Comparison of ENCODE assay signal across 15 cellular contexts in genomic region chr14:56807586-56808168, GRCh38. TPM values are rescaled to one million over a fixed set of nuclear protein-coding genes. Genes with fewer than 3 reads are reported as not detected.
A peak's percentile ranks its signal among the peaks of the same experiment; 100 is the strongest.
DNase-seq lines count a peak whose midpoint lies in the region; ATAC-seq, FAIRE-seq and TF ChIP-seq lines count a peak whose summit lies in the region.
"Had no signal": no experiment of that assay in that cellular context is flagged by ENCODE, and none has a peak within 500 bp of the region (broad histone marks: within the 10 kb centered on the region; RNA-seq: fewer than 3 reads in every experiment).

No MANE protein-coding gene starts in this region.

- H3K4me1 ChIP-seq in left ventricle myocardium inferior (peaks cover 24% of the 10 kb centered on the region), heart right ventricle (peaks cover 5 to 23% (median 17%) of the 10 kb centered on the region in 9 donors), astrocyte (ENCODE audit: insufficient read depth, low read length) (no peaks in the 10 kb centered on the region), muscle layer of duodenum (ENCODE audit: control insufficient read depth in 1 of 2, insufficient read depth in 2 of 2, low read length in 2 of 2) (peaks cover 0 to 20% of the 10 kb centered on the region in 2 donors), spleen (peaks cover 0 to 26% (median 16%) of the 10 kb centered on the region in 6 donors), kidney (ENCODE audit: control insufficient read depth in 1 of 2, insufficient read depth in 1 of 2, low read depth in 1 of 2, low read length in 2 of 2) (no peaks in the 10 kb centered on the region)

- peaks cover 9% of the 10 kb centered on the region for H3K36me3 Mint-ChIP-seq in astrocyte (ENCODE audit: low read depth, unreplicated experiment)

- no peak overlapping the region for H2AFZ ChIP-seq in astrocyte (ENCODE audit: low read depth, low read length)

- in situ Hi-C loops in G401 (cut with HindIII; ENCODE audit: low sequenced_read_pairs): no loop called here

- H3K9me3 Mint-ChIP-seq in astrocyte (ENCODE audit: unreplicated experiment): peaks cover 29% of the 10 kb centered on the region
- H3K9me3 Mint-ChIP-seq: activated T-cell treated with anti-CD3 and anti-CD28 coated beads, Interleukin-2, amount 50 U/mL, for 4 hours had no signal

- H3K9ac ChIP-seq in astrocyte (ENCODE audit: low read length) (peak overlapping the region; percentile 59), kidney (ENCODE audit: low read length in 2 of 2) (no peak overlapping the region)

- no peak for DNase-seq in left ventricle myocardium inferior
- no peak for DNase-seq in heart right ventricle
- no peak for DNase-seq in astrocyte (ENCODE audit: low read depth)
- DNase-seq in spleen: no peak
- DNase-seq in G401 (ENCODE audit: low spot score): no peak
- DNase-seq in RKO (ENCODE audit: low spot score): no peak
- no peak for DNase-seq in kidney
- DNase-seq: activated CD4-positive, CD25-positive, alpha-beta regulatory T cell; activated T-cell treated with anti-CD3 and anti-CD28 coated beads, Interleukin-2, amount 50 U/mL, for 4 hours; brain microvascular endothelial cell; NCI-H2171 treated with DMSO at 0.1 percent for 48 hours had no signal

- H3K9me3 ChIP-seq in left ventricle myocardium inferior (replicated peaks): no peaks in the 10 kb centered on the region
- no peaks in the 10 kb centered on the region for H3K9me3 ChIP-seq in heart right ventricle
- peaks cover 2% of the 10 kb centered on the region for H3K9me3 ChIP-seq in astrocyte (ENCODE audit: insufficient read depth, low read depth, low read length)
- no peaks in the 10 kb centered on the region for H3K9me3 ChIP-seq in muscle layer of duodenum (ENCODE audit: control insufficient read depth in 1 of 2, low read length in 2 of 2)
- peaks cover 0 to 13% (median 0%) of the 10 kb centered on the region in 8 donors for H3K9me3 ChIP-seq in spleen
- H3K9me3 ChIP-seq in kidney (ENCODE audit: control insufficient read depth in 1 of 2, low read length in 2 of 2): no peaks in the 10 kb centered on the region

- peaks cover 81% of the 10 kb centered on the region for H3K27me3 Mint-ChIP-seq in astrocyte (ENCODE audit: low read depth, unreplicated experiment)

- no peaks in the 10 kb centered on the region for H3K4me1 Mint-ChIP-seq in astrocyte (ENCODE audit: low read depth, unreplicated experiment)

- no peaks in the 10 kb centered on the region for H3K36me3 ChIP-seq in left ventricle myocardium inferior
- no peaks in the 10 kb centered on the region for H3K36me3 ChIP-seq in heart right ventricle
- no peaks in the 10 kb centered on the region for H3K36me3 ChIP-seq in astrocyte (ENCODE audit: insufficient read depth, low read length)
- no peaks in the 10 kb centered on the region for H3K36me3 ChIP-seq in muscle layer of duodenum (ENCODE audit: control insufficient read depth in 1 of 2, insufficient read depth in 2 of 2, low read length in 2 of 2)
- no peaks in the 10 kb centered on the region for H3K36me3 ChIP-seq in spleen
- H3K36me3 ChIP-seq in kidney (ENCODE audit: control insufficient read depth in 1 of 2, insufficient read depth in 2 of 2, low read length in 2 of 2): no peaks in the 10 kb centered on the region
- H3K36me3 ChIP-seq: brain microvascular endothelial cell had no signal

- TF ChIP-seq POLR2A in spleen (IDR thresholded peaks at IDR 0.05): no peak

- no peaks in the 10 kb centered on the region for H4K20me1 ChIP-seq in astrocyte (ENCODE audit: insufficient read depth, low read length)

- WGBS in heart right ventricle, 2 donors: 2 to 4% methylated on average over 32 to 39 of the region's 39 CpGs
- 4 to 20% (median 6%) methylated on average over 39 of the region's 39 CpGs for WGBS in spleen, 5 donors

- H3K4me2 ChIP-seq in astrocyte (ENCODE audit: low read length): peak overlapping the region; percentile 78

- H3K27ac ChIP-seq in left ventricle myocardium inferior (replicated peaks): no peak overlapping the region
- no peak overlapping the region for H3K27ac ChIP-seq in heart right ventricle
- peak overlapping the region; percentile 0 for H3K27ac ChIP-seq in astrocyte (ENCODE audit: low read depth, low read length)
- no peak overlapping the region for H3K27ac ChIP-seq in muscle layer of duodenum (ENCODE audit: low read length)
- H3K27ac ChIP-seq in spleen: no peak overlapping the region
- no peak overlapping the region for H3K27ac ChIP-seq in kidney (ENCODE audit: low read depth in 2 of 2, low read length in 2 of 2)
- H3K27ac ChIP-seq: brain microvascular endothelial cell had no signal

- H3K4me3 Mint-ChIP-seq in astrocyte (ENCODE audit: unreplicated experiment): peak overlapping the region; percentile 82
- H3K4me3 Mint-ChIP-seq: activated T-cell treated with anti-CD3 and anti-CD28 coated beads, Interleukin-2, amount 50 U/mL, for 4 hours had no signal

- peak overlapping the region; percentile 48 for H3K4me3 ChIP-seq in left ventricle myocardium inferior
- peak overlapping the region in 5 of 10 donors; percentile 6 to 35 (median 23) for H3K4me3 ChIP-seq in heart right ventricle
- peak overlapping the region; percentile 46 for H3K4me3 ChIP-seq in astrocyte (ENCODE audit: insufficient read depth, low read depth, low read length)
- H3K4me3 ChIP-seq in muscle layer of duodenum (ENCODE audit: low read depth in 1 of 2, low read length in 2 of 2): peak overlapping the region; percentile 23 to 30
- H3K4me3 ChIP-seq in spleen: peak overlapping the region in 4 of 8 donors; percentile 4 to 40 (median 8)
- no peak overlapping the region for H3K4me3 ChIP-seq in kidney (ENCODE audit: low read length in 2 of 2)

- FAIRE-seq in astrocyte (lab: Jason Lieb, UNC) (no peak), kidney (lab: Jason Lieb, UNC) (no peak)
- FAIRE-seq: HepG2 had no signal

- peak overlapping the region; percentile 75 for H3K27ac Mint-ChIP-seq in astrocyte (ENCODE audit: unreplicated experiment)

- TF ChIP-seq CTCF in left ventricle myocardium inferior (IDR thresholded peaks at IDR 0.05; ENCODE audit: borderline replicate concordance) (no peak), heart right ventricle (IDR thresholded peaks at IDR 0.05) (no peak), astrocyte (IDR thresholded peaks at IDR 0.05; ENCODE audit: insufficient read depth, low read depth, low read length) (no peak), spleen (IDR thresholded peaks at IDR 0.05 in 8 of 11, conservative IDR thresholded peaks at IDR 0.05 in 3 of 11) (no peak), kidney (IDR thresholded peaks at IDR 0.05; ENCODE audit: borderline replicate concordance, extremely low read depth, insufficient read depth) (no peak)

- peaks cover 100% of the 10 kb centered on the region for H3K27me3 ChIP-seq in left ventricle myocardium inferior (ENCODE audit: low read depth)
- H3K27me3 ChIP-seq in heart right ventricle: peaks cover 53 to 100% (median 100%) of the 10 kb centered on the region in 7 donors
- peaks cover 84% of the 10 kb centered on the region for H3K27me3 ChIP-seq in astrocyte (ENCODE audit: insufficient read depth, low read length)
- peaks cover 83% of the 10 kb centered on the region for H3K27me3 ChIP-seq in muscle layer of duodenum (ENCODE audit: low read depth, low read length)
- peaks cover 13 to 100% (median 98%) of the 10 kb centered on the region in 7 donors for H3K27me3 ChIP-seq in spleen (replicated peaks in 1 of 7)

- ATAC-seq in heart right ventricle: no peak
- ATAC-seq: activated T-cell treated with anti-CD3 and anti-CD28 coated beads, Interleukin-2, amount 50 U/mL, for 4 hours; HepG2 had no signal

- H3K79me2 ChIP-seq in astrocyte (ENCODE audit: insufficient read depth, low read length): peaks cover 15% of the 10 kb centered on the region

- intact Hi-C loops in left ventricle myocardium inferior (cut with micrococcal nuclease) (no loop called here), heart right ventricle (cut with DNase I) (no loop called here), spleen (cut with DNase I; ENCODE audit: low total_unique reads) (no loop called here), kidney (cut with DNase I) (no loop called here)

RNA-seq across cellular contexts. Expression of gene OTX2, which starts 2.6 kb away (rescaled TPM):
- total RNA-seq in left ventricle myocardium inferior: not detected
- total RNA-seq in heart right ventricle: not detected
- not detected for polyA plus RNA-seq in heart right ventricle
- total RNA-seq in astrocyte: 2.3 and 8.2 TPM in 2 replicates
- total RNA-seq in spleen: not detected
- not detected for polyA plus RNA-seq in spleen
- 105 and 128 TPM in 2 replicates for total RNA-seq in G401 (2014; rRNA removed; shearing (Covaris generic))
- not detected for total RNA-seq in kidney
- not detected for polyA plus RNA-seq in kidney (ENCODE audit: insufficient read depth, low read depth, low replicate concordance)
- total RNA-seq: activated T-cell treated with anti-CD3 and anti-CD28 coated beads, Interleukin-2, amount 50 U/mL, for 4 hours; HepG2; liver had no signal
- polyA plus RNA-seq: BJ, HepG2, liver had no signal

Comparison
In these comparisons a context has a peak if more than half of its experiments do, and no peak if none do; other contexts are left out.
1. H3K4me3 ChIP-seq: peak in left ventricle myocardium inferior (single experiment), astrocyte (single experiment) and muscle layer of duodenum (2 of 2); none in kidney (0 of 2).
2. RNA of gene OTX2, which starts 2.6 kb away (total RNA-seq): 105 to 128 TPM in G401; 2.3 to 8.2 TPM in astrocyte, not detected in left ventricle myocardium inferior (single experiment), not detected in heart right ventricle, not detected in spleen and not detected in kidney (single experiment); every median in the first group is over 10 times any median in the second.